In the genomic region with DNA sequence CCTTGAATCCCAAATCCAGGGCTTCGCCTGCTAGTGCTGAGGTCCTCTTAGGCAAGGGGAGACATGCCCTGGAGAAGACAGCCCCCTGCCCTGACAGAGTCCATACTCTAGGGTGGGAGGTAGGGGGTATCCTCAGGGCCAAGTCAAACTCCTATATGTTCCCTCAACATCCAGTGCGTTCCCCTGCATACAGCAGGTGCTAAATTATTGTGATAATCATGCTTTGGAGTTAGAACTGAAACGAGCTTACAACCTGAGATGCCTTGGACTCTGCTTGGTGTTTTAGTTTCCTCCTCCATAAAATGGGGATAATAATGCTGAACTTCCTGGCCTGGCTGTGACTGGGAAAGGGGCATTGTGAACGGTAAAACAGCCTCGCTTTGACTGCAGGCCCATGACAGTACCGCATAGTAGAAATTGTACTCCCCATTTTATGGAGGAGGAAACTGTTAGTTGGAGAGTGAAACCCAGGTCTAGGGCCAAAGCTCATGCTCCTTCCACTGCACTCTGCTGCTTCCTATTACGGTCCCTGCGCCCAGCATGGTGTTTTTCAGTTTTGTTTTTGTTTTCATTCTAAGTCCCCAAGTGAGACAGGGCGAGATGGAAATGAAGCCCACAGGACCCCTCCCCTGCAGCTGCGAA, we compare ENCODE assay signal across 11 cellular contexts.
"Had no signal": no experiment of that assay in that cellular context is flagged by ENCODE, and none has a peak within 500 bp of the region (broad histone marks: within the 10 kb centered on the region; RNA-seq: fewer than 3 reads in every experiment).

No MANE protein-coding gene starts in this region.

- H3K4me3 Mint-ChIP-seq: activated naive CD8-positive, alpha-beta T cell treated with anti-CD3 and anti-CD28 coated beads, Interleukin-2, amount 50 U/mL, for 24 hours; nephron progenitor cell had no signal

- H3K36me3 ChIP-seq: lower lobe of right lung, pancreas had no signal

- H3K9me3 Mint-ChIP-seq: activated naive CD8-positive, alpha-beta T cell treated with anti-CD3 and anti-CD28 coated beads, Interleukin-2, amount 50 U/mL, for 24 hours; nephron progenitor cell had no signal

- DNase-seq: activated CD4-positive, alpha-beta T cell treated with anti-CD3 and anti-CD28 coated beads, Interleukin-2, amount 50 U/mL, for 4 hours; activated CD4-positive, CD25-positive, alpha-beta regulatory T cell treated with anti-CD3 and anti-CD28 coated beads, Interleukin-2, amount 50 U/mL, for 72 hours; activated naive CD8-positive, alpha-beta T cell treated with anti-CD3 and anti-CD28 coated beads, Interleukin-2, amount 50 U/mL, for 24 hours; activated T-cell treated with anti-CD3 and anti-CD28 coated beads, Interleukin-2, amount 50 U/mL, for 1 hour; caudate nucleus; cortex of kidney; hippocampal formation; SHP77 treated with DMSO at 0.1 percent for 48 hours had no signal

- H3K9me3 ChIP-seq: lower lobe of right lung, pancreas had no signal

- H3K4me3 ChIP-seq: lower lobe of right lung, pancreas had no signal

- H3K27me3 ChIP-seq: pancreas had no signal

- ATAC-seq: activated naive CD8-positive, alpha-beta T cell treated with anti-CD3 and anti-CD28 coated beads, Interleukin-2, amount 50 U/mL, for 24 hours; lower lobe of right lung; pancreas had no signal

- H3K27ac ChIP-seq: lower lobe of right lung, pancreas had no signal

- H3K27me3 Mint-ChIP-seq: activated naive CD8-positive, alpha-beta T cell treated with anti-CD3 and anti-CD28 coated beads, Interleukin-2, amount 50 U/mL, for 24 hours had no signal

- FAIRE-seq: pancreas had no signal

- H3K27ac Mint-ChIP-seq: activated naive CD8-positive, alpha-beta T cell treated with anti-CD3 and anti-CD28 coated beads, Interleukin-2, amount 50 U/mL, for 24 hours had no signal
